Comparison of ENCODE assay signal across 7 cellular contexts in the genomic region with DNA sequence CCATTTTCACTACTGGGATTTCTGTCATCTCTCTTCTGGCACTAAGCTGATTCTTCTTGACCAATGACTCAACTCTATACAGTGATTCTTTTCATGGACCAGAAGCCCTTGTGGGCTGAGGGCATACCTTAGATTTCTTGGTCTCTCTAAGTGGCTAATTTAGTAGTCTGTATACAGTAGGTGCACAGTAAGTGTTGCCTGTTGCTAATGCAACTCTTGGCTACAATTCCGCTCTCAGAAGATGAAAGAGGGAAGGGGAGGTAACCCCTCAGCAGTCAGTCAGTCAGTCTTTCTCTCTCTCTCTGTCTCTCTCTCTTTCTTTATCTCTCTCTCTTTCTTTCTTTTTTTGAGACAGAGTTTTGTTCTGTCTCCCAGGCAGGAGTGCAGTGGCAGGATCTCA.
"Had no signal": no experiment of that assay in that cellular context is flagged by ENCODE, and none has a peak within 500 bp of the region (broad histone marks: within the 10 kb centered on the region; RNA-seq: fewer than 3 reads in every experiment).

No MANE protein-coding gene starts in this region.

- DNase-seq: GM23248, GOT3, H7, IMR-90, KBM-7 had no signal

- H3K4me1 ChIP-seq: HAP-1 had no signal

- H3K27ac ChIP-seq: GM23248 had no signal

- H3K9me3 ChIP-seq: HAP-1 had no signal

- ATAC-seq: HCT116 had no signal

- H3K4me3 ChIP-seq: GM23248, HAP-1 had no signal

- H3K36me3 ChIP-seq: HAP-1 had no signal
